8 cellular contexts compared by ENCODE assay signal in genomic region chr16:58128181-58128631, GRCh38.
A peak's percentile ranks its signal among the peaks of the same experiment; 100 is the strongest.
DNase-seq lines count a peak whose midpoint lies in the region; FAIRE-seq and TF ChIP-seq lines count a peak whose summit lies in the region.

No MANE protein-coding gene starts in this region.

- peak overlapping the region; percentile 83 for H3K4me3 ChIP-seq in AG09309 (ENCODE audit: control insufficient read depth, low read depth, low read length)
- H3K4me3 ChIP-seq in coronary artery, result peak overlapping the region; percentile 79
- peak overlapping the region; percentile 86 to 96 for H3K4me3 ChIP-seq in muscle layer of duodenum (ENCODE audit: low read depth in 1 of 2, low read length in 2 of 2)

- FAIRE-seq in RCC 7860 (lab: Jason Lieb, UNC), result no peak

- no peaks in the 10 kb centered on the region for H3K27me3 ChIP-seq in muscle layer of duodenum (ENCODE audit: low read depth, low read length)

- POLR2A ChIA-PET in GM10248 (lab: Yijun Ruan, JAX), result no interaction called here

- DNase-seq in AG09309 (ENCODE audit: low read depth) (no peak), coronary artery (ENCODE audit: low spot score) (no peak), GM10248 (ENCODE audit: extremely low spot score) (no peak), kidney tubule cell (ENCODE audit: low spot score) (no peak), RCC 7860 (ENCODE audit: low spot score) (no peak)
- DNase-seq in stimulated activated CD4-positive, alpha-beta T cell treated with anti-CD3 and anti-CD28 coated beads, Interleukin-2, amount 100 ng/mL, for 48 hours, result no peak

- CTCF ChIA-PET in GM10248 (lab: Yijun Ruan, JAX), result interaction anchor here (0.9 to 2.5 kb wide), 8 partner anchors 10 to 230 kb away, joined by 3 to 9 read pairs (median 3); no protein-coding TSS in a partner anchor

- no peak for TF ChIP-seq CTCF in AG09309 (IDR thresholded peaks at IDR 0.05; ENCODE audit: control insufficient read depth, insufficient read depth, low read depth, low read length, missing control alignments)
- TF ChIP-seq CTCF in coronary artery (IDR thresholded peaks at IDR 0.05), result no peak
- no peak for TF ChIP-seq CTCF in GM10248 (IDR thresholded peaks at IDR 0.05; ENCODE audit: control extremely low read depth, extremely low read depth, low read depth, missing control alignments)

- H3K36me3 ChIP-seq in KOPT-K1 (ENCODE audit: insufficient read depth, low read length), result peaks cover 16% of the 10 kb centered on the region
- no peaks in the 10 kb centered on the region for H3K36me3 ChIP-seq in muscle layer of duodenum (ENCODE audit: control insufficient read depth in 1 of 2, insufficient read depth in 2 of 2, low read length in 2 of 2)

- H3K27ac ChIP-seq in KOPT-K1 (ENCODE audit: low read depth, low read length, poor library complexity, severe bottlenecking) (peak overlapping the region; percentile 97), coronary artery (peak overlapping the region; percentile 70 to 93), muscle layer of duodenum (ENCODE audit: low read length) (peak overlapping the region; percentile 51)

- H3K4me1 ChIP-seq in muscle layer of duodenum (ENCODE audit: control insufficient read depth in 1 of 2, insufficient read depth in 2 of 2, low read length in 2 of 2), result peaks cover 20 to 43% of the 10 kb centered on the region in 2 donors

- H3K9me3 ChIP-seq in KOPT-K1 (ENCODE audit: insufficient read depth, low read length, poor library complexity, severe bottlenecking), result no peaks in the 10 kb centered on the region
- H3K9me3 ChIP-seq in muscle layer of duodenum (ENCODE audit: control insufficient read depth in 1 of 2, low read length in 2 of 2), result no peaks in the 10 kb centered on the region
